7 cellular contexts compared by ENCODE assay signal in the genomic region with DNA sequence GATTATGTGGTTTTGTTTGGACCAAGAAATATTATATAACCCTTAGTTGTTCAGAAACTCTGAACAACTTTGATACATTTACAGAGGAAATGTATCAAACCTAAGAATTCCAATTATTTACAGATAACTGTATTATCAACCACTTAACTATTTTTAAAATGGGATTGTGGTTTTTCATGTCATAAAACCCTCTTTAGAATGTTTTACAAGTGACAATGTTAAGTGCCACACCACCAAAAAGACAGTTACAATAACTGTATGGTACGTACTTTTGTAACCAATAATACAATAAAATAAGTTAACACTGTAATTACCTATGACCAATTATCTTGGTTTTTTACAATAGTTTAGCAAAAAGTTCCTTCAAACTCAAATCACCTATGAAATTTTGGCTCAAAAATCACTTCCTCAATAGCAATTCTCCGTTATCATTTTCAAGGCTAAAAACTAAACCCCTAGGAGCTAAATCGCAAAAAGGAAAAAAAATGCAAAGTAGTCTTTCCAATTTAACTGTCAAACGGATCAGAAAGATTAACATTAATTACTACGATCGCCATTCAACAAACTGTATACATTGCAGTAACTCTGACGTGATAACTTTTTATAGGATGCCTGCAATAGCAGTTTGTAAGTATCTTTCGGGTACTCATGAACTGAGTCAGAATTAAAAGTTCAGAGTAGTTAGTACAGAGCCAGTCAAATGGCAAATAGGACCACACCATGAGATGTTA. TPM values are rescaled to one million over a fixed set of nuclear protein-coding genes. Genes with fewer than 3 reads are reported as not detected.
DNase-seq lines count a peak whose midpoint lies in the region; ATAC-seq and TF ChIP-seq lines count a peak whose summit lies in the region.

No MANE protein-coding gene starts in this region.

- H3K36me3 ChIP-seq in H7 (replicated peaks; ENCODE audit: control insufficient read depth, insufficient read depth, low read length), result no peaks in the 10 kb centered on the region
- peaks cover 9% of the 10 kb centered on the region for H3K36me3 ChIP-seq in SJSA1

- no peak for TF ChIP-seq CTCF in foreskin fibroblast (IDR thresholded peaks at IDR 0.05; ENCODE audit: low read depth, low read length)

- peak overlapping the region; percentile 100 for H3K4me3 ChIP-seq in H7 (ENCODE audit: insufficient read depth, low read depth, low read length)
- H3K4me3 ChIP-seq in SJSA1, result peak overlapping the region; percentile 97
- H3K4me3 ChIP-seq in foreskin fibroblast (ENCODE audit: low read depth in 1 of 2, low read length in 2 of 2), result peak overlapping the region; percentile 86 to 92

- peaks cover 12% of the 10 kb centered on the region for H3K4me1 ChIP-seq in SJSA1 (replicated peaks)

- H3K36me3 Mint-ChIP-seq in stimulated activated effector memory CD8-positive, alpha-beta T cell treated with anti-CD3 and anti-CD28 coated beads, Interleukin-12 subunit alpha, Interleukin-12 subunit beta, amount 100 ng/mL, for 72 hours, result peaks cover 12% of the 10 kb centered on the region

- peak overlapping the region; percentile 95 for H3K27ac Mint-ChIP-seq in stimulated activated effector memory CD8-positive, alpha-beta T cell treated with anti-CD3 and anti-CD28 coated beads, Interleukin-12 subunit alpha, Interleukin-12 subunit beta, amount 100 ng/mL, for 72 hours

- peaks cover 16% of the 10 kb centered on the region for H3K4me1 Mint-ChIP-seq in stimulated activated effector memory CD8-positive, alpha-beta T cell treated with anti-CD3 and anti-CD28 coated beads, Interleukin-12 subunit alpha, Interleukin-12 subunit beta, amount 100 ng/mL, for 72 hours

- H3K4me3 Mint-ChIP-seq in stimulated activated effector memory CD8-positive, alpha-beta T cell treated with anti-CD3 and anti-CD28 coated beads, Interleukin-12 subunit alpha, Interleukin-12 subunit beta, amount 100 ng/mL, for 72 hours, result no peak overlapping the region

- no peak overlapping the region for H3K27ac ChIP-seq in SJSA1

- H3K27me3 ChIP-seq in H7 (ENCODE audit: control insufficient read depth, insufficient read depth, low read length) (peaks cover 2% of the 10 kb centered on the region; the same call in 1 of the 2 replicates), SJSA1 (replicated peaks) (no peaks in the 10 kb centered on the region)

- no peaks in the 10 kb centered on the region for H3K9me3 Mint-ChIP-seq in stimulated activated effector memory CD8-positive, alpha-beta T cell treated with anti-CD3 and anti-CD28 coated beads, Interleukin-12 subunit alpha, Interleukin-12 subunit beta, amount 100 ng/mL, for 72 hours

- DNase-seq in H7, result no peak
- DNase-seq in SJSA1 (ENCODE audit: low read depth in 1 of 2, low spot score in 2 of 2), result no peak
- DNase-seq in foreskin fibroblast, result no peak
- no peak for DNase-seq in stimulated activated effector memory CD8-positive, alpha-beta T cell treated with anti-CD3 and anti-CD28 coated beads, Interleukin-12 subunit alpha, Interleukin-12 subunit beta, amount 100 ng/mL, for 72 hours (ENCODE audit: low spot score in 2 of 2)
- no peak for DNase-seq in dedifferentiated amniotic fluid mesenchymal stem cell (ENCODE audit: extremely low spot score)
- DNase-seq in DMS153 (lab: John Stamatoyannopoulos, UW), result no peak
- no peak for DNase-seq in NCI-H2081 treated with DMSO at 0.1 percent for 48 hours (lab: John Stamatoyannopoulos, UW)

- ATAC-seq in stimulated activated effector memory CD8-positive, alpha-beta T cell treated with anti-CD3 and anti-CD28 coated beads, Interleukin-12 subunit alpha, Interleukin-12 subunit beta, amount 100 ng/mL, for 72 hours, result peak; percentile 16

- H3K9me3 ChIP-seq in SJSA1 (replicated peaks), result 0 out of 2 replicates have a peak, but pooled peaks cover 2% of the 10 kb centered on the region

RNA-seq across cellular contexts. Expression of a gene that starts 1.5 kb away (rescaled TPM):
- total RNA-seq in H7 (2014; rRNA removed; shearing (Covaris generic)), result 20.0 and 21.7 TPM in 2 replicates
- total RNA-seq in SJSA1 (2014; rRNA removed; shearing (Covaris generic)), result 26.4 and 43.0 TPM in 2 replicates
